1 cellular context compared by ENCODE assay signal in the genomic region with DNA sequence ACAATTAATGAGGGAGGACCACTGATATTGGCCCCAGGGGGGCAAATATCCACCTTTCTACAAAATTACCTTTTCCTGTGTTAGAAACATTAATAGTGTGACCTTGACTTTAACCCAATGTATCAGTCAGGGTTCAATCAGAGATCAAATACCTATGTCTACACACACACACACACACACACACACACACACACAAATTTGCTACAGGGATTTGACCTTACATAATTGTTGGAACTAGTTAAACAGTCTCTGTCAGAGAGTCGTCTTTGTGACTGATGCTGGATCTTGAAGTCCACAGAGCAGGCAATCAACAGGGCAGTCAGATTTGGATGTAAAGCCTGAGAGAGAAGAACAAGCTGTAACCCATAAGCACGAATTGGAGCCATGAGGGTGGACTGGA.
TF ChIP-seq lines count a peak whose summit lies in the region.

No MANE protein-coding gene starts in this region.

TF ChIP-seq in H1, 55 proteins besides CTCF, POLR2A, EP300 and RAD21:
- TF ChIP-seq SP4 (IDR thresholded peaks at IDR 0.05; ENCODE audit: low read length) = no peak
- TF ChIP-seq CHD7 (IDR thresholded peaks at IDR 0.05; ENCODE audit: insufficient replicate concordance, low read length) = no peak
- TF ChIP-seq CBX8 (IDR thresholded peaks at IDR 0.05; ENCODE audit: borderline replicate concordance, low read depth, low read length) = no peak
- no peak for TF ChIP-seq RXRA (IDR thresholded peaks at IDR 0.05; ENCODE audit: insufficient read depth, low read depth, low read length)
TF ChIP-seq in H1: peak in this region for 0.
